8 cellular contexts compared by ENCODE assay signal in genomic region chr20:1265226-1265915, GRCh38. TPM values are rescaled to one million over a fixed set of nuclear protein-coding genes. Genes with fewer than 3 reads are reported as not detected.
DNase-seq lines count a peak whose midpoint lies in the region; ATAC-seq and TF ChIP-seq lines count a peak whose summit lies in the region.

No MANE protein-coding gene starts in this region.

- no peak for TF ChIP-seq POLR2A in sigmoid colon (IDR thresholded peaks at IDR 0.05)

- H2AFZ ChIP-seq in fibroblast of lung (ENCODE audit: low read length): peak overlapping the region; percentile 93

- H3K9ac ChIP-seq in fibroblast of lung (ENCODE audit: insufficient read depth, low read length): no peak overlapping the region
- H3K9ac ChIP-seq in colonic mucosa (ENCODE audit: low read depth in 2 of 2, low read length in 2 of 2): no peak overlapping the region

- no peaks in the 10 kb centered on the region for H3K9me3 ChIP-seq in RWPE2 (ENCODE audit: severe bottlenecking)
- H3K9me3 ChIP-seq in fibroblast of lung (ENCODE audit: control insufficient read depth, insufficient read depth, low read depth, low read length): no peaks in the 10 kb centered on the region
- H3K9me3 ChIP-seq in sigmoid colon: no peaks in the 10 kb centered on the region
- H3K9me3 ChIP-seq in colonic mucosa: no peaks in the 10 kb centered on the region

- 79 to 92% methylated on average over 4 of the region's 4 CpGs for WGBS in sigmoid colon, 2 donors

- DNase-seq in GM20000 (ENCODE audit: low spot score) (peak; percentile 4), RWPE2 (ENCODE audit: low spot score) (no peak), fibroblast of lung (ENCODE audit: low read depth in 2 of 2) (peak in 1 of 2 donors; percentile 43), sigmoid colon (no peak), iPS-NIHi7 (ENCODE audit: extremely low spot score) (no peak), colonic mucosa (no peak)

- no peak for ATAC-seq in RWPE2 (ENCODE audit: low read depth)
- no peak for ATAC-seq in HG03159 (IDR thresholded peaks at IDR 0.05; ENCODE audit: unreplicated experiment)
- no peak for ATAC-seq in HG03442 (IDR thresholded peaks at IDR 0.05; ENCODE audit: unreplicated experiment)

- intact Hi-C loops in sigmoid colon (cut with DNase I): loop anchor here (5.0 kb wide), 2 partner anchors 143 to 627 kb away; no protein-coding TSS in a partner anchor
- intact Hi-C loops in colonic mucosa (cut with DNase I): no loop called here

- H3K27ac ChIP-seq in RWPE2 (ENCODE audit: poor library complexity, severe bottlenecking) (peak overlapping the region; percentile 7), fibroblast of lung (ENCODE audit: insufficient read depth, low read length) (peak overlapping the region; percentile 60), sigmoid colon (peak overlapping the region; percentile 73 to 87 (median 78)), colonic mucosa (no peak overlapping the region)

- H3K4me1 ChIP-seq in RWPE2 (ENCODE audit: insufficient read depth, poor library complexity, severe bottlenecking) (no peaks in the 10 kb centered on the region), fibroblast of lung (ENCODE audit: control insufficient read depth, extremely low read depth, insufficient read depth, low read length) (peaks cover 3% of the 10 kb centered on the region), sigmoid colon (peaks cover 0 to 22% (median 17%) of the 10 kb centered on the region in 4 donors), colonic mucosa (no peaks in the 10 kb centered on the region)

- H3K79me2 ChIP-seq in fibroblast of lung (ENCODE audit: control insufficient read depth, insufficient read depth, low read length): no peaks in the 10 kb centered on the region

- no peak for TF ChIP-seq CTCF in GM20000 (IDR thresholded peaks at IDR 0.05; ENCODE audit: extremely low read depth, missing control alignments)
- TF ChIP-seq CTCF in RWPE2 (IDR thresholded peaks at IDR 0.05; ENCODE audit: poor library complexity, severe bottlenecking): no peak
- TF ChIP-seq CTCF in fibroblast of lung (conservative IDR thresholded peaks at IDR 0.05 in 1 of 2, IDR thresholded peaks at IDR 0.05 in 1 of 2; ENCODE audit: low read depth in 1 of 2, low read length in 2 of 2): no peak
- no peak for TF ChIP-seq CTCF in sigmoid colon (IDR thresholded peaks at IDR 0.05)
- TF ChIP-seq CTCF in colonic mucosa (IDR thresholded peaks at IDR 0.05): no peak

- H3K4me2 ChIP-seq in fibroblast of lung (ENCODE audit: extremely low read depth, insufficient read depth, low read length): peak overlapping the region; percentile 73

- H3K4me3 ChIP-seq in RWPE2 (ENCODE audit: severe bottlenecking) (peak overlapping the region; percentile 57), fibroblast of lung (replicated peaks in 1 of 4; ENCODE audit: control extremely low read depth in 1 of 4, insufficient read depth in 1 of 4, low read depth in 3 of 4, low read length in 4 of 4) (peak overlapping the region; percentile 51 to 81 (median 64)), sigmoid colon (peak overlapping the region; percentile 76 to 91 (median 88)), colonic mucosa (no peak overlapping the region)

- H3K36me3 ChIP-seq in RWPE2 (ENCODE audit: low read depth): no peaks in the 10 kb centered on the region
- H3K36me3 ChIP-seq in fibroblast of lung (ENCODE audit: control insufficient read depth, insufficient read depth, low read length): no peaks in the 10 kb centered on the region
- H3K36me3 ChIP-seq in sigmoid colon: no peaks in the 10 kb centered on the region
- H3K36me3 ChIP-seq in colonic mucosa: no peaks in the 10 kb centered on the region

- no peaks in the 10 kb centered on the region for H4K20me1 ChIP-seq in fibroblast of lung (ENCODE audit: control insufficient read depth, extremely low read depth, insufficient read depth, low read length)

- TF ChIP-seq EP300 in sigmoid colon (IDR thresholded peaks at IDR 0.05): no peak

- peaks cover 7% of the 10 kb centered on the region for H3K27me3 ChIP-seq in RWPE2 (ENCODE audit: insufficient read depth, poor library complexity, severe bottlenecking)
- H3K27me3 ChIP-seq in fibroblast of lung (ENCODE audit: control insufficient read depth, insufficient read depth, low read length): no peaks in the 10 kb centered on the region
- no peaks in the 10 kb centered on the region for H3K27me3 ChIP-seq in sigmoid colon
- H3K27me3 ChIP-seq in colonic mucosa: no peaks in the 10 kb centered on the region

RNA-seq across cellular contexts. Expression of gene SNPH, which starts 0.7 kb away (rescaled TPM):
- total RNA-seq in fibroblast of lung: 9.5 and 18.5 TPM in 2 replicates
- 0.85 and 1.3 TPM in 2 replicates for polyA plus RNA-seq in fibroblast of lung
- 5.4 and 7.3 TPM in 2 replicates for polyA plus RNA-seq in fibroblast of lung (2012)
- polyA minus RNA-seq in fibroblast of lung (ENCODE audit: low replicate concordance): 6.2 and 7.9 TPM in 2 replicates
- total RNA-seq in sigmoid colon: 10 to 100 TPM in 1 of 4 donors, 1 to 10 TPM in 3; 6.4 to 21.0 (median 8.9) TPM
- polyA plus RNA-seq in sigmoid colon: 1 to 10 TPM in 1 of 3 donors, under 1 TPM in 2; under 0.01 to 4.4 (median 0.23) TPM
- 1 to 10 TPM; 1.9 to 2.4 TPM for total RNA-seq in colonic mucosa

RNA-seq across cellular contexts. Expression of gene RAD21L1, which starts 39.5 kb away (rescaled TPM):
- total RNA-seq in fibroblast of lung (0.50 TPM in 1 of 2 replicates, not detected in the other), sigmoid colon (not detected), colonic mucosa (not detected)
- polyA plus RNA-seq in fibroblast of lung (0.10 and 0.16 TPM in 2 replicates), sigmoid colon (not detected)
- 0.16 TPM in 1 of 2 replicates, not detected in the other for polyA plus RNA-seq in fibroblast of lung (2012)
- not detected in 2 replicates for polyA minus RNA-seq in fibroblast of lung (ENCODE audit: low replicate concordance)
